Comparison of ENCODE assay signal across 11 cellular contexts in the genomic region with DNA sequence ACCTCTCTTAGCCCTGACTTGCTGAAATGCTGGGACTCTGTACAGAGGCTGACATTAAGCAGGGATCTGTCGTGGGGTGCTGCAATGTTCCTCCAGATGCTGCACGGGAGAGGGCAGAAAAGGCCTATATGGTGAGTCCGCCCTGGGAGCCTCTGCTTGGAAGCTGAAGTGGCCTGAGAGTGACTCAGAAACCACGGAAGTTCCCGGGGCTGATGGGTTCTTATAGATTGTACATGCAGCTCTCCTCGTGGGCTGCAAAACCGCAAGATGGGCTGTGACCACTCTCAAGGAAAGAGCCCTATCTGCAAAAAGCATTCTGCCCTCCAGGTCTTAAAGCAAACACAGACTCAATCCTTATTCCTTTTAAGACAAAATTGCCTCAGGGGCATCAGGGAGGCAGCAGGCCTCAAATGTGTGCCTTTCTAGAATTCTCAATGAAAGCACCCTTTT. TPM values are rescaled to one million over a fixed set of nuclear protein-coding genes. Genes with fewer than 3 reads are reported as not detected.
DNase-seq lines count a peak whose midpoint lies in the region; ATAC-seq and TF ChIP-seq lines count a peak whose summit lies in the region.
"Had no signal": no experiment of that assay in that cellular context is flagged by ENCODE, and none has a peak within 500 bp of the region (broad histone marks: within the 10 kb centered on the region; RNA-seq: fewer than 3 reads in every experiment).

No MANE protein-coding gene starts in this region.

- no peaks in the 10 kb centered on the region for H3K27me3 Mint-ChIP-seq in activated naive CD8-positive, alpha-beta T cell treated with anti-CD3 and anti-CD28 coated beads, Interleukin-2, amount 50 U/mL, for 24 hours
- H3K27me3 Mint-ChIP-seq in natural killer cell (ENCODE audit: low read depth in 2 of 2) = peaks cover 0 to 14% of the 10 kb centered on the region in 2 donors
- H3K27me3 Mint-ChIP-seq: activated naive CD4-positive, alpha-beta T cell treated with anti-CD3 and anti-CD28 coated beads, Interleukin-2, amount 50 U/mL, for 24 hours had no signal

- H3K36me3 Mint-ChIP-seq in activated naive CD8-positive, alpha-beta T cell treated with anti-CD3 and anti-CD28 coated beads, Interleukin-2, amount 50 U/mL, for 24 hours (ENCODE audit: low read depth) = no peaks in the 10 kb centered on the region
- H3K36me3 Mint-ChIP-seq in natural killer cell = no peaks in the 10 kb centered on the region
- H3K36me3 Mint-ChIP-seq: activated naive CD4-positive, alpha-beta T cell treated with anti-CD3 and anti-CD28 coated beads, Interleukin-2, amount 50 U/mL, for 24 hours had no signal

- H3K27ac Mint-ChIP-seq in activated naive CD8-positive, alpha-beta T cell treated with anti-CD3 and anti-CD28 coated beads, Interleukin-2, amount 50 U/mL, for 24 hours = no peak overlapping the region
- peak overlapping the region in 1 of 2 donors; percentile 27 for H3K27ac Mint-ChIP-seq in natural killer cell
- H3K27ac Mint-ChIP-seq: activated naive CD4-positive, alpha-beta T cell treated with anti-CD3 and anti-CD28 coated beads, Interleukin-2, amount 50 U/mL, for 24 hours had no signal

- DNase-seq in GF-D8 (lab: John Stamatoyannopoulos, UW) = peak; percentile 79
- peak; percentile 92 for DNase-seq in KBM-7
- DNase-seq in activated naive CD8-positive, alpha-beta T cell treated with anti-CD3 and anti-CD28 coated beads, Interleukin-2, amount 50 U/mL, for 24 hours = peak; percentile 50
- DNase-seq in natural killer cell = no peak
- DNase-seq in NCI-H187 (lab: John Stamatoyannopoulos, UW) = no peak
- no peak for DNase-seq in kidney glomerular epithelial cell (lab: John Stamatoyannopoulos, UW)
- DNase-seq: NCI-H146 had no signal

- H3K4me3 Mint-ChIP-seq in activated naive CD8-positive, alpha-beta T cell treated with anti-CD3 and anti-CD28 coated beads, Interleukin-2, amount 50 U/mL, for 24 hours = no peak overlapping the region
- H3K4me3 Mint-ChIP-seq in natural killer cell = no peak overlapping the region
- H3K4me3 Mint-ChIP-seq: activated naive CD4-positive, alpha-beta T cell treated with anti-CD3 and anti-CD28 coated beads, Interleukin-2, amount 50 U/mL, for 24 hours had no signal

- no peak for TF ChIP-seq CTCF in natural killer cell (IDR thresholded peaks at IDR 0.05)

- intact Hi-C loops in natural killer cell (cut with micrococcal nuclease) = no loop called here

- in situ Hi-C loops in KBM-7 (cut with MboI; ENCODE audit: low pct_unique_long_range_greater_than_20kb, low sequenced_read_pairs) = no loop called here

- peaks cover 18% of the 10 kb centered on the region for H3K4me1 Mint-ChIP-seq in activated naive CD8-positive, alpha-beta T cell treated with anti-CD3 and anti-CD28 coated beads, Interleukin-2, amount 50 U/mL, for 24 hours
- H3K4me1 Mint-ChIP-seq in natural killer cell = peaks cover 12 to 14% of the 10 kb centered on the region in 2 donors

- no peaks in the 10 kb centered on the region for H3K9me3 Mint-ChIP-seq in activated naive CD8-positive, alpha-beta T cell treated with anti-CD3 and anti-CD28 coated beads, Interleukin-2, amount 50 U/mL, for 24 hours
- no peaks in the 10 kb centered on the region for H3K9me3 Mint-ChIP-seq in natural killer cell
- H3K9me3 Mint-ChIP-seq: activated naive CD4-positive, alpha-beta T cell treated with anti-CD3 and anti-CD28 coated beads, Interleukin-2, amount 50 U/mL, for 24 hours had no signal

- ATAC-seq in activated naive CD8-positive, alpha-beta T cell treated with anti-CD3 and anti-CD28 coated beads, Interleukin-2, amount 50 U/mL, for 24 hours = peak; percentile 82
- ATAC-seq in natural killer cell (peak; percentile 50 to 84 (median 80)), GM19395 (IDR thresholded peaks at IDR 0.05; ENCODE audit: unreplicated experiment) (no peak), HG03097 (IDR thresholded peaks at IDR 0.05; ENCODE audit: low FRiP score, unreplicated experiment) (no peak)
- ATAC-seq: left lobe of liver had no signal

RNA-seq across cellular contexts. Expression of a gene that starts 5.8 kb away (rescaled TPM):
- total RNA-seq in natural killer cell = 10 to 100 TPM; 17.0 to 22.2 (median 20.7) TPM

RNA-seq across cellular contexts. Expression of a gene that starts 27.6 kb away (rescaled TPM):
- total RNA-seq in natural killer cell = under 1 TPM; 0.38 to 0.61 (median 0.48) TPM

RNA-seq across cellular contexts. Expression of a gene that starts 42.3 kb away (rescaled TPM):
- 1 to 10 TPM in 2 of 3 donors, not detected in 1; 1.2 to 2.4 TPM for total RNA-seq in natural killer cell

RNA-seq across cellular contexts. Expression of a gene that starts 51.8 kb away (rescaled TPM):
- total RNA-seq in natural killer cell = not detected
- total RNA-seq: left lobe of liver had no signal

Comparison
In these comparisons a context has a peak if more than half of its experiments do, and no peak if none do; other contexts are left out.
1. DNase-seq: peak in GF-D8 (single experiment), KBM-7 (single experiment) and activated naive CD8-positive, alpha-beta T cell treated with anti-CD3 and anti-CD28 coated beads, Interleukin-2, amount 50 U/mL, for 24 hours (single experiment); none in natural killer cell (single experiment), NCI-H187 (0 of 2) and kidney glomerular epithelial cell (single experiment).
2. ATAC-seq: peak in activated naive CD8-positive, alpha-beta T cell treated with anti-CD3 and anti-CD28 coated beads, Interleukin-2, amount 50 U/mL, for 24 hours (single experiment) and natural killer cell (3 of 3); none in GM19395 (single experiment) and HG03097 (single experiment).